Comparison of ENCODE assay signal across 8 cellular contexts in the genomic region with DNA sequence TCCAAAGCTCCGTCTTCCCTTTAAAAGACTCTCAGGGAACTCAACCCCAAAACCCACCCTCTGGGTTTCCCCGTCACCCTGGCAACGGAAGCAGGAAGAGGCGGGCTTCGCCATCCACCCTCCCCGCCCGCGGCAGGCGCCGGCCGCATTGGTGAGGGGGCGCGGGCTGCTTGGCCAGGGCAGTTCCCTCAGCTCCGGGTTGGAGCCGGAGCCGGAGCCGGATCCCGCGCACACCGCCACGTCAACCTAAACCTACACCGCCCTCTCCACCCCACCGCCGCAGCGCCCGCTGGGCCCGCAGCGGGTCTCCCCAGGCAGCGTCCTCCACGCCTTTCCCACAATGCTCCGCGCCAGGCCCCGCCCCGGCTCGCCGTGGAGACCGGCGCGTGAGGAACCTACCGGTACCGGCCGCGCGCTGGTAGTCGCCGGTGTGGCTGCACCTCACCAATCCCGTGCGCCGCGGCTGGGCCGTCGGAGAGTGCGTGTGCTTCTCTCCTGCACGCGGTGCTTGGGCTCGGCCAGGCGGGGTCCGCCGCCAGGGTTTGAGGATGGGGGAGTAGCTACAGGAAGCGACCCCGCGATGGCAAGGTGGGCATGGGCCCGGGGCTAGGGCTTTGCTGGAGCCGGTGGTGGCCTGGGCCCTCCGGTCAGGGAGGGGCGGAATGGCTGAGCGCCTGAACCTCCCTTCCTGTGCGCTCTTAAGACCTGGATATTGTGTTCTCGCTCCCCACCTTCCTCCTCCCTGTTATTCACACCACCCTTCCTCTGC. TPM values are rescaled to one million over a fixed set of nuclear protein-coding genes. Genes with fewer than 3 reads are reported as not detected.
DNase-seq lines count a peak whose midpoint lies in the region; ATAC-seq and TF ChIP-seq lines count a peak whose summit lies in the region.

Gene DNAJC10 (plus strand): TSS at position 362 of the 769 bp plus-strand sequence. CDS start 1,830 bp downstream, outside the sequence.

- no peaks in the 10 kb centered on the region for H3K9me3 ChIP-seq in colonic mucosa

- no peaks in the 10 kb centered on the region for H3K27me3 ChIP-seq in colonic mucosa

- ATAC-seq in GM19035 (IDR thresholded peaks at IDR 0.05; ENCODE audit: unreplicated experiment) (peak; percentile 88), HG03342 (IDR thresholded peaks at IDR 0.05; ENCODE audit: unreplicated experiment) (peak; percentile 80), left colon (peak; percentile 95)

- DNase-seq in Ammon's horn (ENCODE audit: low spot score) (peak; percentile 90), NCI-H446 treated with DMSO at 0.1 percent for 48 hours (lab: John Stamatoyannopoulos, UW) (peak; percentile 67), colonic mucosa (peak; percentile 93), left colon (peak; percentile 87 to 92)
- DNase-seq in activated CD4-positive, alpha-beta T cell treated with anti-CD3 and anti-CD28 coated beads for 4 hours = peak; percentile 88 to 89
- peak; percentile 84 for DNase-seq in stimulated activated CD4-positive, alpha-beta T cell treated with anti-CD3 and anti-CD28 coated beads, Interleukin-1b, Interleukin-23, amount 100 ng/mL, for 48 hours

- no peak for TF ChIP-seq CTCF in colonic mucosa (IDR thresholded peaks at IDR 0.05)

- peak within 1 kb of the TSS; percentile 99 for H3K4me3 ChIP-seq in colonic mucosa

- H3K27ac ChIP-seq in colonic mucosa = peak within 1 kb of the TSS; percentile 68

- intact Hi-C loops in colonic mucosa (cut with DNase I) (no loop called here), left colon (cut with DNase I, micrococcal nuclease) (no loop called here)

- H3K36me3 ChIP-seq in colonic mucosa = no peaks in the 10 kb centered on the region

- H3K9ac ChIP-seq in colonic mucosa (ENCODE audit: low read depth in 2 of 2, low read length in 2 of 2) = peak within 1 kb of the TSS; percentile 71 to 77

- no peaks in the 10 kb centered on the region for H3K4me1 ChIP-seq in colonic mucosa

RNA-seq across cellular contexts. Expression of gene DNAJC10, which starts in this region (rescaled TPM):
- total RNA-seq in colonic mucosa (10 to 100 TPM; 90.5 to 92.7 TPM), left colon (10 to 100 TPM; 74.7 to 78.9 TPM)

Comparison
In these comparisons a context has a peak if more than half of its experiments do, and no peak if none do; other contexts are left out.
1. Peak in every context shown above with its lines: DNase-seq, ATAC-seq, H3K4me3 ChIP-seq and H3K27ac ChIP-seq.